Comparison of ENCODE assay signal across 16 cellular contexts in genomic region chr11:101759771-101760450, GRCh38.
A peak's percentile ranks its signal among the peaks of the same experiment; 100 is the strongest.
DNase-seq lines count a peak whose midpoint lies in the region; ATAC-seq, FAIRE-seq and TF ChIP-seq lines count a peak whose summit lies in the region.
"Had no signal": no experiment of that assay in that cellular context is flagged by ENCODE, and none has a peak within 500 bp of the region (broad histone marks: within the 10 kb centered on the region; RNA-seq: fewer than 3 reads in every experiment).

No MANE protein-coding gene starts in this region.

- no peaks in the 10 kb centered on the region for H3K79me2 ChIP-seq in astrocyte (ENCODE audit: insufficient read depth, low read length)

- H3K27ac Mint-ChIP-seq in astrocyte (ENCODE audit: unreplicated experiment), result no peak overlapping the region
- H3K27ac Mint-ChIP-seq: activated T-cell treated with anti-CD3 and anti-CD28 coated beads, Interleukin-2, amount 50 U/mL, for 24 hours had no signal

- no peaks in the 10 kb centered on the region for H3K27me3 Mint-ChIP-seq in astrocyte (ENCODE audit: low read depth, unreplicated experiment)
- H3K27me3 Mint-ChIP-seq: activated T-cell treated with anti-CD3 and anti-CD28 coated beads, Interleukin-2, amount 50 U/mL, for 24 hours had no signal

- H3K9me3 ChIP-seq in astrocyte (ENCODE audit: insufficient read depth, low read depth, low read length), result no peaks in the 10 kb centered on the region
- H3K9me3 ChIP-seq: ovary had no signal

- ATAC-seq in left lobe of liver, result peak; percentile 42

- no peak overlapping the region for H3K4me3 Mint-ChIP-seq in astrocyte (ENCODE audit: unreplicated experiment)
- H3K4me3 Mint-ChIP-seq: activated T-cell treated with anti-CD3 and anti-CD28 coated beads, Interleukin-2, amount 50 U/mL, for 24 hours had no signal

- H3K36me3 Mint-ChIP-seq in astrocyte (ENCODE audit: low read depth, unreplicated experiment), result no peaks in the 10 kb centered on the region

- no peak for FAIRE-seq in astrocyte (lab: Jason Lieb, UNC)
- FAIRE-seq: A204.1, endometrium had no signal

- H3K27ac ChIP-seq in astrocyte (ENCODE audit: low read depth, low read length), result no peak overlapping the region
- H3K27ac ChIP-seq: ovary had no signal

- no peaks in the 10 kb centered on the region for H3K4me1 ChIP-seq in astrocyte (ENCODE audit: insufficient read depth, low read length)

- H3K9ac ChIP-seq in astrocyte (ENCODE audit: low read length), result no peak overlapping the region

- no peak for TF ChIP-seq EP300 in Ishikawa (IDR thresholded peaks at IDR 0.05; ENCODE audit: borderline replicate concordance)

- peak; percentile 42 for TF ChIP-seq RAD21 in Ishikawa (IDR thresholded peaks at IDR 0.05; ENCODE audit: low read depth)

- H3K4me2 ChIP-seq in astrocyte (ENCODE audit: low read length), result no peak overlapping the region

- H3K9me3 Mint-ChIP-seq in astrocyte (ENCODE audit: unreplicated experiment), result no peaks in the 10 kb centered on the region
- H3K9me3 Mint-ChIP-seq: activated T-cell treated with anti-CD3 and anti-CD28 coated beads, Interleukin-2, amount 50 U/mL, for 24 hours had no signal

- H3K4me1 Mint-ChIP-seq in astrocyte (ENCODE audit: low read depth, unreplicated experiment), result no peaks in the 10 kb centered on the region

- H3K4me3 ChIP-seq in astrocyte (ENCODE audit: insufficient read depth, low read depth, low read length), result no peak overlapping the region
- H3K4me3 ChIP-seq: ovary had no signal

- no peaks in the 10 kb centered on the region for H3K27me3 ChIP-seq in astrocyte (ENCODE audit: insufficient read depth, low read length)
- H3K27me3 ChIP-seq: ovary had no signal

- DNase-seq in NCI-H1417 (lab: John Stamatoyannopoulos, UW) (peak in 2 of 3 experiments; percentile 6 to 59), NCI-H1417 treated with DMSO at 0.1 percent for 48 hours (lab: John Stamatoyannopoulos, UW) (no peak), astrocyte (ENCODE audit: low read depth) (no peak), left lobe of liver (ENCODE audit: low spot score) (no peak)
- no peak for DNase-seq in stimulated activated naive CD4-positive, alpha-beta T cell (lab: John Stamatoyannopoulos, UW)
- no peak for DNase-seq in activated effector memory CD4-positive, alpha-beta T cell treated with anti-CD3 and anti-CD28 coated beads, Interleukin-2, amount 50 U/mL, for 16 hours
- DNase-seq in stimulated activated CD4-positive, alpha-beta T cell treated with anti-CD3 and anti-CD28 coated beads, Interleukin-2, amount 100 ng/mL, for 24 hours, result no peak
- DNase-seq: activated CD4-positive, CD25-positive, alpha-beta regulatory T cell; activated T-cell treated with anti-CD3 and anti-CD28 coated beads, Interleukin-2, amount 50 U/mL, for 24 hours; amygdala; NCI-H2171 treated with DMSO at 0.1 percent for 48 hours; ovary; stimulated activated CD8-positive, alpha-beta memory T cell treated with anti-CD3 and anti-CD28 coated beads, Interleukin-4, amount 100 ng/mL, for 48 hours had no signal

- H2AFZ ChIP-seq in astrocyte (ENCODE audit: low read depth, low read length), result no peak overlapping the region

- no peaks in the 10 kb centered on the region for H4K20me1 ChIP-seq in astrocyte (ENCODE audit: insufficient read depth, low read length)

- peak; percentile 14 for TF ChIP-seq CTCF in astrocyte (IDR thresholded peaks at IDR 0.05; ENCODE audit: insufficient read depth, low read depth, low read length)

- no peaks in the 10 kb centered on the region for H3K36me3 ChIP-seq in astrocyte (ENCODE audit: insufficient read depth, low read length)
- H3K36me3 ChIP-seq: ovary had no signal

TF ChIP-seq in Ishikawa, 13 proteins besides CTCF, POLR2A, EP300 and RAD21:
- TF ChIP-seq TAF1 (IDR thresholded peaks at IDR 0.05; ENCODE audit: low read depth) (no peak), MAX (IDR thresholded peaks at IDR 0.05) (no peak), EGR1 (IDR thresholded peaks at IDR 0.05) (no peak), YY1 (IDR thresholded peaks at IDR 0.05; ENCODE audit: low read depth) (no peak), CEBPB (IDR thresholded peaks at IDR 0.05) (no peak), NFIC (IDR thresholded peaks at IDR 0.05) (no peak)

Comparison
In these comparisons a context has a peak if more than half of its experiments do, and no peak if none do; other contexts are left out.
1. DNase-seq: peak in NCI-H1417 (2 of 3); none in NCI-H1417 treated with DMSO at 0.1 percent for 48 hours (single experiment), astrocyte (single experiment), left lobe of liver (single experiment), stimulated activated naive CD4-positive, alpha-beta T cell (0 of 6), activated effector memory CD4-positive, alpha-beta T cell treated with anti-CD3 and anti-CD28 coated beads, Interleukin-2, amount 50 U/mL, for 16 hours (single experiment) and stimulated activated CD4-positive, alpha-beta T cell treated with anti-CD3 and anti-CD28 coated beads, Interleukin-2, amount 100 ng/mL, for 24 hours (0 of 2).